Comparison of ENCODE assay signal across 8 cellular contexts in the genomic region with DNA sequence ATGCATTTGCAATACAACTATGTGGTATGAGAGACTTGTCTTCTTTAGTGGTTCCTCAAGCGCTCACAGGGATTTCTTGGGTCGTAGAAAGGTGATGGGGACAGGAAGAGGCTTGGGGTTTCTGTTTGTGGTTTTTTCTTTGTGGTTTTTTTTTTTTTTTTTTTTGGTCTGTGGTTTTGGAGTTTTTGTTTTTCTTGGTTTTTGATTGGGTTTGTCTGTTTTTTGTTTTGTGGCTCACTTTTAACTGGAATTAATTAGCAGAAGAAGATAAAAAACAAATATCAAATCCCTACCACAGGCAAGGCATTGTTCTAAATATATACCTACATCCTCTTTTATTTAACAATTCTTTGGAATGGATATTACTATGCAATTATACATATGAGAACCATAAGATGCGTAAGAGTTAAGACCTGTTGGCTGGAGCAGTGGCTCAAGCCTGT. TPM values are rescaled to one million over a fixed set of nuclear protein-coding genes. Genes with fewer than 3 reads are reported as not detected.
DNase-seq lines count a peak whose midpoint lies in the region; ATAC-seq and TF ChIP-seq lines count a peak whose summit lies in the region.

No MANE protein-coding gene starts in this region.

- H3K27me3 ChIP-seq in Loucy (ENCODE audit: insufficient read depth, low read length, poor library complexity, severe bottlenecking) = peaks cover 61% of the 10 kb centered on the region

- peaks cover 26% of the 10 kb centered on the region for H3K4me1 Mint-ChIP-seq in activated T-helper 2 cell treated with anti-CD3 and anti-CD28 coated beads, Interferon-gamma antibody, Interleukin-2, Interleukin-4, amounts not matched to agents 10 μg/mL and 5 μg/mL and 100 μg/mL, durations not matched to agents 14 hours and 24 hours and 36 hours (ENCODE audit: low read depth)

- peaks cover 10% of the 10 kb centered on the region for H3K4me1 ChIP-seq in Loucy (ENCODE audit: insufficient read depth, low read length, poor library complexity, severe bottlenecking)

- no peak for TF ChIP-seq CTCF in Loucy (conservative IDR thresholded peaks at IDR 0.05; ENCODE audit: low read length)

- DNase-seq in activated CD4-positive, alpha-beta T cell treated with anti-CD3 and anti-CD28 coated beads for 4 hours = peak; percentile 11 to 20
- DNase-seq in activated CD4-positive, alpha-beta T cell treated with anti-CD3 and anti-CD28 coated beads for 1 hour = no peak
- peak; percentile 41 for DNase-seq in activated T-helper 2 cell treated with anti-CD3 and anti-CD28 coated beads, Interferon-gamma antibody, Interleukin-2, Interleukin-4, amounts not matched to agents 10 μg/mL and 5 μg/mL and 100 μg/mL, durations not matched to agents 14 hours and 24 hours and 36 hours (ENCODE audit: low spot score)
- peak; percentile 61 for DNase-seq in renal cortical epithelial cell (ENCODE audit: low read depth)
- DNase-seq in cardiac septum (ENCODE audit: low spot score) = no peak
- DNase-seq in left colon = no peak
- no peak for DNase-seq in NCI-H2171 (lab: John Stamatoyannopoulos, UW)

- H3K27ac Mint-ChIP-seq in activated T-helper 2 cell treated with anti-CD3 and anti-CD28 coated beads, Interferon-gamma antibody, Interleukin-2, Interleukin-4, amounts not matched to agents 10 μg/mL and 5 μg/mL and 100 μg/mL, durations not matched to agents 14 hours and 24 hours and 36 hours = peak overlapping the region; percentile 93

- no peak overlapping the region for H3K4me3 Mint-ChIP-seq in activated T-helper 2 cell treated with anti-CD3 and anti-CD28 coated beads, Interferon-gamma antibody, Interleukin-2, Interleukin-4, amounts not matched to agents 10 μg/mL and 5 μg/mL and 100 μg/mL, durations not matched to agents 14 hours and 24 hours and 36 hours (ENCODE audit: low read depth)

- H3F3A ChIP-seq in Loucy (ENCODE audit: low read depth) = 0 out of 2 replicates have a peak, but pooled peaks cover 5% of the 10 kb centered on the region

- H3K36me3 Mint-ChIP-seq in activated T-helper 2 cell treated with anti-CD3 and anti-CD28 coated beads, Interferon-gamma antibody, Interleukin-2, Interleukin-4, amounts not matched to agents 10 μg/mL and 5 μg/mL and 100 μg/mL, durations not matched to agents 14 hours and 24 hours and 36 hours (ENCODE audit: low read depth) = peaks cover 4% of the 10 kb centered on the region

- no peaks in the 10 kb centered on the region for H3K36me3 ChIP-seq in Loucy (ENCODE audit: insufficient read depth, low read length)

- peak overlapping the region; percentile 4 for H3K4me2 ChIP-seq in Loucy (ENCODE audit: low read depth, low read length, poor library complexity, severe bottlenecking)

- H3K9ac ChIP-seq in Loucy (ENCODE audit: low read depth, low read length, poor library complexity, severe bottlenecking) = no peak overlapping the region

- H3K9me2 ChIP-seq in Loucy (replicated peaks; ENCODE audit: low read depth, low read length) = no peaks in the 10 kb centered on the region

- peaks cover 22% of the 10 kb centered on the region for H4K20me1 ChIP-seq in Loucy (ENCODE audit: insufficient read depth, low read length, poor library complexity, severe bottlenecking)

- H3K4me3 ChIP-seq in Loucy (ENCODE audit: low read length, poor library complexity, severe bottlenecking) = no peak overlapping the region

- H3K9me3 ChIP-seq in Loucy (ENCODE audit: insufficient read depth, low read depth, low read length) = no peaks in the 10 kb centered on the region; the same call in 1 of the 2 replicates

- no peak for ATAC-seq in left colon

- H3K27me3 Mint-ChIP-seq in activated T-helper 2 cell treated with anti-CD3 and anti-CD28 coated beads, Interferon-gamma antibody, Interleukin-2, Interleukin-4, amounts not matched to agents 10 μg/mL and 5 μg/mL and 100 μg/mL, durations not matched to agents 14 hours and 24 hours and 36 hours (ENCODE audit: low read depth) = peaks cover 62% of the 10 kb centered on the region

- no peaks in the 10 kb centered on the region for H3K79me2 ChIP-seq in Loucy (ENCODE audit: insufficient read depth, low read length)

- H3K9me3 Mint-ChIP-seq in activated T-helper 2 cell treated with anti-CD3 and anti-CD28 coated beads, Interferon-gamma antibody, Interleukin-2, Interleukin-4, amounts not matched to agents 10 μg/mL and 5 μg/mL and 100 μg/mL, durations not matched to agents 14 hours and 24 hours and 36 hours = peaks cover 17% of the 10 kb centered on the region

- intact Hi-C loops in activated T-helper 2 cell treated with anti-CD3 and anti-CD28 coated beads, Interferon-gamma antibody, Interleukin-2, Interleukin-4, amounts not matched to agents 10 μg/mL and 5 μg/mL and 100 μg/mL, durations not matched to agents 14 hours and 24 hours and 36 hours (cut with micrococcal nuclease) = loop anchor here (5.0 to 10.0 kb wide), 2 partner anchors 151 to 283 kb away; no protein-coding TSS in a partner anchor
- intact Hi-C loops in cardiac septum (cut with DNase I) (no loop called here), left colon (cut with DNase I, micrococcal nuclease) (no loop called here)

- no peak overlapping the region for H2AFZ ChIP-seq in Loucy (ENCODE audit: low read length)

RNA-seq across cellular contexts. Expression of a gene that starts 5.5 kb away (rescaled TPM):
- 0.82 and 1.4 TPM in 2 replicates for total RNA-seq in activated T-helper 2 cell treated with anti-CD3 and anti-CD28 coated beads, Interferon-gamma antibody, Interleukin-2, Interleukin-4, amounts not matched to agents 10 μg/mL and 5 μg/mL and 100 μg/mL, durations not matched to agents 14 hours and 24 hours and 36 hours
- total RNA-seq in renal cortical epithelial cell (6.3 and 28.3 TPM in 2 replicates), cardiac septum (19.1 TPM), left colon (10 to 100 TPM in 1 of 2 donors, 1 to 10 TPM in 1; 8.8 to 12.0 TPM)

Comparison
In these comparisons a context has a peak if more than half of its experiments do, and no peak if none do; other contexts are left out.
1. DNase-seq: peak in activated CD4-positive, alpha-beta T cell treated with anti-CD3 and anti-CD28 coated beads for 4 hours (2 of 2), activated T-helper 2 cell treated with anti-CD3 and anti-CD28 coated beads, Interferon-gamma antibody, Interleukin-2, Interleukin-4, amounts not matched to agents 10 μg/mL and 5 μg/mL and 100 μg/mL, durations not matched to agents 14 hours and 24 hours and 36 hours (single experiment) and renal cortical epithelial cell (single experiment); none in activated CD4-positive, alpha-beta T cell treated with anti-CD3 and anti-CD28 coated beads for 1 hour (single experiment), cardiac septum (single experiment), left colon (0 of 2) and NCI-H2171 (single experiment).